Comparison of ENCODE assay signal across 12 cellular contexts in the genomic region with DNA sequence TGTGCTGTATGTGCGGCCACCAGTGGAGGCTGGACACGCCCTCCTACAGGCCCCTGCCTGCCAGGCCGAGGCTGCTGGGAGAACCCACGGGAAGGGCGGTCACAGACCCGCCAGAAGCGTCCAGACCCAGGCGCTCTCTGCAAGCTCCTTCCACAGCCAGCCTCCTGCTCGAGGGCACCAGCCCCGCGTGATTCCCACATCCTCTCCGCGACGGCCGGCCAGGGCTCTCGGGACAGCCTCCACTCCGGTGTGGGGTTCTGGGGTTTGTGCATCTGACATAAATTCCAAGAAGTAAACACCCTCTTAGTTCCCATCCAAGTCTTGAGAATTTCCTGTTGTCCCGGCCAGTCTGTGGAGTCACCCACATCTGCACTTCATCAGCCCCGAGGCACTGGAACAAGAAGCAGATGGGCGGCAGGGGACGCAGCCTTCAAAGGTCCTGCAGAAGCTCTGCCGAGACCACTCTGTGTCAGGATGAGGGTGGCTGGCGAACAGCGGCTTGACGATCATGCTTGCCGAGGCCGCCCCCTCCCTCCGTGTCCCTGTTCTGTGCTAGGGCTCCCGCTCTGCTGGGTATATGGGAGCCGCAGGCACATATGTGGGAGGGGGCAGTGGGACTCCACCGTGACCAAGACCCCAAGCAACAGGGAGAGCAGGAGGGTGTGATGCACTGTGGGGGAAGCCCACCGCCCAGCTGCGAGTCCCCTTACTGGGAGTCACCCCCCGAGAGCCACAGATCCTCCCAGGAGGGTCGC. TPM values are rescaled to one million over a fixed set of nuclear protein-coding genes. Genes with fewer than 3 reads are reported as not detected.
A peak's percentile ranks its signal among the peaks of the same experiment; 100 is the strongest.
DNase-seq lines count a peak whose midpoint lies in the region; ATAC-seq, FAIRE-seq and TF ChIP-seq lines count a peak whose summit lies in the region.
"Had no signal": no experiment of that assay in that cellular context is flagged by ENCODE, and none has a peak within 500 bp of the region (broad histone marks: within the 10 kb centered on the region; RNA-seq: fewer than 3 reads in every experiment).

No MANE protein-coding gene starts in this region.

- TF ChIP-seq POLR2A in gastrocnemius medialis (IDR thresholded peaks at IDR 0.05): peak in 1 of 2 donors; percentile 51

- BruUV-seq in Caco-2 (replicated peaks; lab: Mats Ljungman, UMichigan): no TSS peak

- H3K27me3 ChIP-seq in CD4-positive, CD25-positive, alpha-beta regulatory T cell (ENCODE audit: control insufficient read depth, insufficient read depth, low read length): no peaks in the 10 kb centered on the region
- H3K27me3 ChIP-seq in gastrocnemius medialis: no peaks in the 10 kb centered on the region
- H3K27me3 ChIP-seq in Caco-2 (replicated peaks; ENCODE audit: control insufficient read depth, insufficient read depth, low read length): no peaks in the 10 kb centered on the region

- no peak overlapping the region for H3K27ac ChIP-seq in CD4-positive, CD25-positive, alpha-beta regulatory T cell (ENCODE audit: insufficient read depth, low read length, poor library complexity, severe bottlenecking)
- peak overlapping the region; percentile 79 to 96 for H3K27ac ChIP-seq in coronary artery
- H3K27ac ChIP-seq in gastrocnemius medialis: peak overlapping the region; percentile 86 to 94 (median 89)

- peaks cover 40% of the 10 kb centered on the region for H3K4me1 ChIP-seq in CD4-positive, CD25-positive, alpha-beta regulatory T cell (ENCODE audit: control insufficient read depth, insufficient read depth, low read length, poor library complexity, severe bottlenecking)
- H3K4me1 ChIP-seq in gastrocnemius medialis: peaks cover 15 to 21% of the 10 kb centered on the region in 2 donors
- no peaks in the 10 kb centered on the region for H3K4me1 ChIP-seq in Caco-2

- H3K27ac Mint-ChIP-seq in CD4-positive, CD25-positive, alpha-beta regulatory T cell: peak overlapping the region in 2 of 3 donors; percentile 71 to 90
- no peak overlapping the region for H3K27ac Mint-ChIP-seq in Caco-2 (ENCODE audit: unreplicated experiment)
- H3K27ac Mint-ChIP-seq: activated CD8-positive, alpha-beta T cell treated with anti-CD3 and anti-CD28 coated beads for 36 hours had no signal

- peak overlapping the region in 1 of 4 donors; percentile 60 for H3K4me3 Mint-ChIP-seq in CD4-positive, CD25-positive, alpha-beta regulatory T cell
- no peak overlapping the region for H3K4me3 Mint-ChIP-seq in Caco-2 (ENCODE audit: unreplicated experiment)
- H3K4me3 Mint-ChIP-seq: activated CD8-positive, alpha-beta T cell treated with anti-CD3 and anti-CD28 coated beads for 36 hours had no signal

- peaks cover 0 to 41% (median 9%) of the 10 kb centered on the region in 4 donors for H3K4me1 Mint-ChIP-seq in CD4-positive, CD25-positive, alpha-beta regulatory T cell
- H3K4me1 Mint-ChIP-seq in Caco-2 (ENCODE audit: low read depth, unreplicated experiment): no peaks in the 10 kb centered on the region

- no peaks in the 10 kb centered on the region for H3K9me3 Mint-ChIP-seq in CD4-positive, CD25-positive, alpha-beta regulatory T cell
- no peaks in the 10 kb centered on the region for H3K9me3 Mint-ChIP-seq in Caco-2 (ENCODE audit: unreplicated experiment)
- H3K9me3 Mint-ChIP-seq: activated CD8-positive, alpha-beta T cell treated with anti-CD3 and anti-CD28 coated beads for 36 hours had no signal

- POLR2A ChIA-PET in Caco-2 (lab: Charles Lee): no interaction called here

- H3K36me3 ChIP-seq in CD4-positive, CD25-positive, alpha-beta regulatory T cell (ENCODE audit: control insufficient read depth, insufficient read depth, low read length): no peaks in the 10 kb centered on the region
- no peaks in the 10 kb centered on the region for H3K36me3 ChIP-seq in gastrocnemius medialis
- H3K36me3 ChIP-seq in Caco-2 (ENCODE audit: control insufficient read depth, insufficient read depth, low read length): no peaks in the 10 kb centered on the region

- CTCF ChIA-PET in Caco-2 (lab: Charles Lee): no interaction called here

- TF ChIP-seq CTCF in coronary artery (IDR thresholded peaks at IDR 0.05) (no peak), gastrocnemius medialis (IDR thresholded peaks at IDR 0.05 in 4 of 5, conservative IDR thresholded peaks at IDR 0.05 in 1 of 5) (no peak), Caco-2 (IDR thresholded peaks at IDR 0.05; ENCODE audit: insufficient read depth in 1 of 2, low read depth in 1 of 2, low read length in 1 of 2, severe bottlenecking in 1 of 2, unreplicated experiment in 1 of 2) (no peak)

- ATAC-seq in CD4-positive, CD25-positive, alpha-beta regulatory T cell (ENCODE audit: low read depth in 2 of 2): no peak
- peak; percentile 17 to 18 for ATAC-seq in gastrocnemius medialis
- no peak for ATAC-seq in GM21576 (IDR thresholded peaks at IDR 0.05; ENCODE audit: unreplicated experiment)
- ATAC-seq: activated CD8-positive, alpha-beta T cell treated with anti-CD3 and anti-CD28 coated beads for 36 hours had no signal

- intact Hi-C loops in gastrocnemius medialis (cut with DNase I; ENCODE audit: low total_unique reads): loop anchor here (2.0 kb wide), 1 partner anchor 36 kb away; no protein-coding TSS in a partner anchor
- intact Hi-C loops in Caco-2 (cut with micrococcal nuclease; ENCODE audit: unreplicated experiment): no loop called here

- no peak for FAIRE-seq in GM19239 (lab: Jason Lieb, UNC)
- FAIRE-seq: bronchial epithelial cell, islet of Langerhans had no signal

- no peak for DNase-seq in CD4-positive, CD25-positive, alpha-beta regulatory T cell
- DNase-seq in coronary artery (ENCODE audit: low spot score) (no peak), islet precursor cell (peak; percentile 91), gastrocnemius medialis (peak; percentile 29 to 57), GM19239 (ENCODE audit: insufficient read length, low spot score) (no peak), Caco-2 (no peak), SHP77 treated with DMSO at 0.1 percent for 48 hours (lab: John Stamatoyannopoulos, UW) (no peak)
- DNase-seq: activated CD8-positive, alpha-beta T cell treated with anti-CD3 and anti-CD28 coated beads for 36 hours; NCI-H2171 treated with DMSO at 0.1 percent for 48 hours had no signal

- in situ Hi-C loops in gastrocnemius medialis (cut with MboI; ENCODE audit: low sequenced_read_pairs in 4 of 4): no loop called here

- peaks cover 6% of the 10 kb centered on the region for H3K36me3 Mint-ChIP-seq in CD4-positive, CD25-positive, alpha-beta regulatory T cell
- H3K36me3 Mint-ChIP-seq in Caco-2 (ENCODE audit: insufficient read depth, unreplicated experiment): no peaks in the 10 kb centered on the region

- no peak overlapping the region for H3K4me3 ChIP-seq in CD4-positive, CD25-positive, alpha-beta regulatory T cell (ENCODE audit: low read depth, low read length)
- H3K4me3 ChIP-seq in coronary artery (peak overlapping the region; percentile 80), gastrocnemius medialis (peak overlapping the region; percentile 31 to 74 (median 61)), Caco-2 (ENCODE audit: low read depth, low read length) (no peak overlapping the region)

- no peaks in the 10 kb centered on the region for H3K9me3 ChIP-seq in CD4-positive, CD25-positive, alpha-beta regulatory T cell (ENCODE audit: control insufficient read depth in 2 of 2, low read length in 2 of 2)
- H3K9me3 ChIP-seq in gastrocnemius medialis (no peaks in the 10 kb centered on the region), Caco-2 (no peaks in the 10 kb centered on the region)

- no peaks in the 10 kb centered on the region for H3K27me3 Mint-ChIP-seq in CD4-positive, CD25-positive, alpha-beta regulatory T cell
- H3K27me3 Mint-ChIP-seq in Caco-2 (ENCODE audit: insufficient read depth, unreplicated experiment): no peaks in the 10 kb centered on the region
- H3K27me3 Mint-ChIP-seq: activated CD8-positive, alpha-beta T cell treated with anti-CD3 and anti-CD28 coated beads for 36 hours had no signal

RNA-seq across cellular contexts. Expression of gene TMEM204, which starts 2.4 kb away (rescaled TPM):
- 25.8 TPM for total RNA-seq in CD4-positive, CD25-positive, alpha-beta regulatory T cell
- 10 to 100 TPM; 59.8 to 97.4 (median 69.1) TPM for polyA plus RNA-seq in CD4-positive, CD25-positive, alpha-beta regulatory T cell
- 10 to 100 TPM; 14.7 to 27.7 (median 22.1) TPM for total RNA-seq in gastrocnemius medialis
- total RNA-seq in Caco-2 (2022): not detected in 2 replicates

RNA-seq across cellular contexts. Expression of gene TELO2, which starts 37.9 kb away (rescaled TPM):
- 27.4 TPM for total RNA-seq in CD4-positive, CD25-positive, alpha-beta regulatory T cell
- polyA plus RNA-seq in CD4-positive, CD25-positive, alpha-beta regulatory T cell: 10 to 100 TPM in 3 of 4 donors, 1 to 10 TPM in 1; 9.1 to 15.2 (median 11.6) TPM
- total RNA-seq in gastrocnemius medialis: 10 to 100 TPM in 2 of 4 donors, 1 to 10 TPM in 2; 2.9 to 11.2 (median 9.8) TPM
- 55.7 and 62.6 TPM in 2 replicates for total RNA-seq in Caco-2 (2022)

RNA-seq across cellular contexts. Expression of gene PTX4, which starts 42.3 kb away (rescaled TPM):
- total RNA-seq in CD4-positive, CD25-positive, alpha-beta regulatory T cell: not detected
- polyA plus RNA-seq in CD4-positive, CD25-positive, alpha-beta regulatory T cell: not detected
- under 1 TPM in 1 of 4 donors, not detected in 3; 0.41 TPM for total RNA-seq in gastrocnemius medialis
- not detected in 2 replicates for total RNA-seq in Caco-2 (2022)
- total RNA-seq: activated CD8-positive, alpha-beta T cell treated with anti-CD3 and anti-CD28 coated beads for 36 hours had no signal

RNA-seq across cellular contexts. Expression of gene CLCN7, which starts 56.2 kb away (rescaled TPM):
- total RNA-seq in CD4-positive, CD25-positive, alpha-beta regulatory T cell: 104 TPM
- 10 to 100 TPM; 22.0 to 24.9 (median 23.5) TPM for polyA plus RNA-seq in CD4-positive, CD25-positive, alpha-beta regulatory T cell
- total RNA-seq in gastrocnemius medialis (10 to 100 TPM; 24.8 to 45.8 (median 38.4) TPM), Caco-2 (2022) (119 and 127 TPM in 2 replicates)

Comparison
In these comparisons a context has a peak if more than half of its experiments do, and no peak if none do; other contexts are left out.
1. ATAC-seq: peak in gastrocnemius medialis (2 of 2); none in CD4-positive, CD25-positive, alpha-beta regulatory T cell (0 of 2) and GM21576 (single experiment).
2. DNase-seq: peak in islet precursor cell (single experiment) and gastrocnemius medialis (2 of 2); none in CD4-positive, CD25-positive, alpha-beta regulatory T cell (0 of 3), coronary artery (single experiment), GM19239 (single experiment), Caco-2 (0 of 2) and SHP77 treated with DMSO at 0.1 percent for 48 hours (single experiment).
3. H3K4me3 ChIP-seq: peak in coronary artery (single experiment) and gastrocnemius medialis (4 of 4); none in CD4-positive, CD25-positive, alpha-beta regulatory T cell (single experiment) and Caco-2 (single experiment).
4. RNA of gene TMEM204, which starts 2.4 kb away (total RNA-seq): 14.7 to 27.7 TPM in gastrocnemius medialis and 25.8 TPM in CD4-positive, CD25-positive, alpha-beta regulatory T cell (single experiment); not detected in Caco-2; every median in the first group is over 10 times any median in the second.